ENCODE assay signal across 17 cellular contexts in the genomic region with DNA sequence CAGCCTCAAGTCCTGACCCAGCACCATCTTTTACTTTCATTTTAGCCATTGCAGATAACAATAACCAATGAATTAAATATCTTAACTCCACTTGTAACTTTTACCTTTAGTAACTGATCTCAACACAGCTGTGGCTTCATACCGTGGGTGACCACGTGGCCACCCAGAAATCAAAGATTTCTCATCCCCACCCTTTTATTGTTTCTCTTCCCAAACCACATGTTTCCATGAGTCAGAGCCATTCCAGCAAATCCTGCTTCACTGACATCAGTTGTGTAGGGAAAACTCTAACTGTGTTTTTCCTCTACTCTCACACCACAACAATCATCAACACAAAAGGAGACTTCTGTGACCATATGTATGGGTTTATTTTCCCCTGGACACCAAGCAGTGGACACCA. TPM values are rescaled to one million over a fixed set of nuclear protein-coding genes. Genes with fewer than 3 reads are reported as not detected.
DNase-seq lines count a peak whose midpoint lies in the region; ATAC-seq and TF ChIP-seq lines count a peak whose summit lies in the region.
"Had no signal": no experiment of that assay in that cellular context is flagged by ENCODE, and none has a peak within 500 bp of the region (broad histone marks: within the 10 kb centered on the region; RNA-seq: fewer than 3 reads in every experiment).

No MANE protein-coding gene starts in this region.

- no peak overlapping the region for H2AFZ ChIP-seq in mesenchymal stem cell (ENCODE audit: low read depth, low read length)

- H3K36me3 ChIP-seq in mesenchymal stem cell (ENCODE audit: control insufficient read depth in 1 of 2, insufficient read depth in 2 of 2, low read depth in 1 of 2, low read length in 2 of 2): no peaks in the 10 kb centered on the region
- H3K36me3 ChIP-seq: adrenal gland had no signal

- DNase-seq in AG20443 (ENCODE audit: low spot score): peak; percentile 82
- DNase-seq in cardiac fibroblast (ENCODE audit: low read depth in 2 of 2): peak; percentile 61 to 75
- peak; percentile 73 for DNase-seq in mesenchymal stem cell
- no peak for DNase-seq in activated CD8-positive, alpha-beta T cell treated with anti-CD3 and anti-CD28 coated beads for 36 hours
- no peak for DNase-seq in NCI-H446 treated with DMSO at 0.1 percent for 48 hours (lab: John Stamatoyannopoulos, UW)
- no peak for DNase-seq in NCI-H146 (lab: John Stamatoyannopoulos, UW)
- DNase-seq: activated CD4-positive, alpha-beta T cell treated with anti-CD3 and anti-CD28 coated beads, Interleukin-2, amount 50 U/mL, for 48 hours; CD4-positive, alpha-beta T cell; erythroblast; left colon; MV-4-11; NCI-H526 treated with DMSO at 0.1 percent for 48 hours; stimulated activated CD4-positive, alpha-beta T cell treated with anti-CD3 and anti-CD28 coated beads, Interleukin-4, amount 100 ng/mL, for 1 hour had no signal

- peak overlapping the region; percentile 49 for H2AK5ac ChIP-seq in mesenchymal stem cell (ENCODE audit: low read length, severe bottlenecking)

- intact Hi-C loops in activated CD8-positive, alpha-beta T cell treated with anti-CD3 and anti-CD28 coated beads for 36 hours (cut with micrococcal nuclease): no loop called here

- H4K91ac ChIP-seq in mesenchymal stem cell (ENCODE audit: low read length): no peak overlapping the region

- H3K14ac ChIP-seq in mesenchymal stem cell (ENCODE audit: low read length in 2 of 2): no peak overlapping the region

- no peak overlapping the region for H3K4me3 Mint-ChIP-seq in activated CD8-positive, alpha-beta T cell treated with anti-CD3 and anti-CD28 coated beads for 36 hours
- H3K4me3 Mint-ChIP-seq: CD4-positive, alpha-beta T cell had no signal

- H3K27ac ChIP-seq in mesenchymal stem cell (ENCODE audit: low read length, poor library complexity, severe bottlenecking): no peak overlapping the region
- H3K27ac ChIP-seq: adrenal gland had no signal

- H2BK15ac ChIP-seq in mesenchymal stem cell (ENCODE audit: low read depth, poor library complexity, severe bottlenecking): no peak overlapping the region

- H2BK12ac ChIP-seq in mesenchymal stem cell (ENCODE audit: low read length in 2 of 2): peak overlapping the region in 1 of 2 experiments; percentile 59

- no peaks in the 10 kb centered on the region for H3K9me3 ChIP-seq in mesenchymal stem cell (ENCODE audit: control insufficient read depth, low read length)
- H3K9me3 ChIP-seq: adrenal gland had no signal

- peak overlapping the region; percentile 27 for H4K8ac ChIP-seq in mesenchymal stem cell (ENCODE audit: low read length)

- no peak overlapping the region for H3K4ac ChIP-seq in mesenchymal stem cell (ENCODE audit: low read depth in 1 of 2, low read length in 2 of 2)

- no peak overlapping the region for H3K4me3 ChIP-seq in cardiac fibroblast (replicated peaks in 1 of 2; ENCODE audit: low read depth in 2 of 2, low read length in 2 of 2)
- H3K4me3 ChIP-seq in mesenchymal stem cell (ENCODE audit: insufficient read depth in 1 of 2, low read depth in 1 of 2, low read length in 2 of 2): no peak overlapping the region
- H3K4me3 ChIP-seq: adrenal gland had no signal

- no peaks in the 10 kb centered on the region for H3K36me3 Mint-ChIP-seq in activated CD8-positive, alpha-beta T cell treated with anti-CD3 and anti-CD28 coated beads for 36 hours (ENCODE audit: low read depth)

- no peak overlapping the region for H3K27ac Mint-ChIP-seq in activated CD8-positive, alpha-beta T cell treated with anti-CD3 and anti-CD28 coated beads for 36 hours
- H3K27ac Mint-ChIP-seq: CD4-positive, alpha-beta T cell had no signal

- ATAC-seq in activated CD8-positive, alpha-beta T cell treated with anti-CD3 and anti-CD28 coated beads for 36 hours: no peak
- ATAC-seq in HG02588 (IDR thresholded peaks at IDR 0.05; ENCODE audit: unreplicated experiment): no peak
- ATAC-seq: left colon, SK-N-SH treated with all-trans-retinoic acid at 6 μM for 48 hours had no signal

- H3K18ac ChIP-seq in mesenchymal stem cell (ENCODE audit: low read depth in 1 of 2, low read length in 2 of 2): no peak overlapping the region

- H3K27me3 ChIP-seq in mesenchymal stem cell (ENCODE audit: control insufficient read depth in 1 of 2, insufficient read depth in 1 of 2, low read length in 2 of 2): no peaks in the 10 kb centered on the region
- H3K27me3 ChIP-seq: adrenal gland had no signal

- no peak for TF ChIP-seq EP300 in Ishikawa (IDR thresholded peaks at IDR 0.05; ENCODE audit: borderline replicate concordance)

- peak overlapping the region; percentile 70 for H3K9ac ChIP-seq in mesenchymal stem cell (ENCODE audit: low read length)

- WGBS in mesenchymal stem cell: 40% methylated on average over 2 of the region's 2 CpGs

- H3K79me1 ChIP-seq in mesenchymal stem cell (replicated peaks; ENCODE audit: low read length, poor library complexity, severe bottlenecking): no peaks in the 10 kb centered on the region

- peaks cover 4% of the 10 kb centered on the region for H3K4me1 ChIP-seq in mesenchymal stem cell (ENCODE audit: control insufficient read depth, insufficient read depth, low read depth, low read length)

- H2BK120ac ChIP-seq in mesenchymal stem cell (ENCODE audit: low read depth, low read length): no peak overlapping the region

- TF ChIP-seq CTCF in cardiac fibroblast (IDR thresholded peaks at IDR 0.05; ENCODE audit: low read depth, low read length): no peak
- TF ChIP-seq CTCF in activated CD8-positive, alpha-beta T cell treated with anti-CD3 and anti-CD28 coated beads for 36 hours (IDR thresholded peaks at IDR 0.05): no peak

- POLR2A ChIA-PET in activated CD8-positive, alpha-beta T cell treated with anti-CD3 and anti-CD28 coated beads for 36 hours (lab: Charles Lee): no interaction called here

- no peak overlapping the region for H2BK5ac ChIP-seq in mesenchymal stem cell (ENCODE audit: low read depth, low read length, poor library complexity, severe bottlenecking)

- no peaks in the 10 kb centered on the region for H3K9me3 Mint-ChIP-seq in activated CD8-positive, alpha-beta T cell treated with anti-CD3 and anti-CD28 coated beads for 36 hours
- H3K9me3 Mint-ChIP-seq: CD4-positive, alpha-beta T cell had no signal

- no peak overlapping the region for H3K4me2 ChIP-seq in mesenchymal stem cell (ENCODE audit: low read length, poor library complexity, severe bottlenecking)

- TF ChIP-seq RAD21 in Ishikawa (IDR thresholded peaks at IDR 0.05; ENCODE audit: low read depth): no peak

- CTCF ChIA-PET in activated CD8-positive, alpha-beta T cell treated with anti-CD3 and anti-CD28 coated beads for 36 hours (lab: Charles Lee): interaction anchor here (1.9 kb wide), 1 partner anchor 641 kb away, joined by 5 read pairs; no protein-coding TSS in a partner anchor

- H3K23ac ChIP-seq in mesenchymal stem cell (ENCODE audit: low read length in 2 of 2): no peak overlapping the region

- H3K27me3 Mint-ChIP-seq in activated CD8-positive, alpha-beta T cell treated with anti-CD3 and anti-CD28 coated beads for 36 hours: peaks cover 2% of the 10 kb centered on the region
- H3K27me3 Mint-ChIP-seq: CD4-positive, alpha-beta T cell had no signal

- H3K4me1 Mint-ChIP-seq in activated CD8-positive, alpha-beta T cell treated with anti-CD3 and anti-CD28 coated beads for 36 hours (ENCODE audit: low read depth): peaks cover 8% of the 10 kb centered on the region

TF ChIP-seq in Ishikawa, 13 proteins besides CTCF, POLR2A, EP300 and RAD21:
- TF ChIP-seq EGR1 (IDR thresholded peaks at IDR 0.05) (no peak), NFIC (IDR thresholded peaks at IDR 0.05) (no peak), TCF12 (IDR thresholded peaks at IDR 0.05; ENCODE audit: low read depth) (no peak), TEAD4 (IDR thresholded peaks at IDR 0.05) (no peak)
- TF ChIP-seq, protein P1, sequence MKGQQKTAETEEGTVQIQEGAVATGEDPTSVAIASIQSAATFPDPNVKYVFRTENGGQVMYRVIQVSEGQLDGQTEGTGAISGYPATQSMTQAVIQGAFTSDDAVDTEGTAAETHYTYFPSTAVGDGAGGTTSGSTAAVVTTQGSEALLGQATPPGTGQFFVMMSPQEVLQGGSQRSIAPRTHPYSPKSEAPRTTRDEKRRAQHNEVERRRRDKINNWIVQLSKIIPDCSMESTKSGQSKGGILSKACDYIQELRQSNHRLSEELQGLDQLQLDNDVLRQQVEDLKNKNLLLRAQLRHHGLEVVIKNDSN (IDR thresholded peaks at IDR 0.05): peak; percentile 51
- TF ChIP-seq, protein P2, sequence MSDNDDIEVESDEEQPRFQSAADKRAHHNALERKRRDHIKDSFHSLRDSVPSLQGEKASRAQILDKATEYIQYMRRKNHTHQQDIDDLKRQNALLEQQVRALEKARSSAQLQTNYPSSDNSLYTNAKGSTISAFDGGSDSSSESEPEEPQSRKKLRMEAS (IDR thresholded peaks at IDR 0.05): peak; percentile 46; the same call in 1 of the 2 replicates

RNA-seq across cellular contexts. Expression of a gene that starts 25.1 kb away (rescaled TPM):
- polyA plus RNA-seq in mesenchymal stem cell (2013, experiment 1 of 2): 0.03 TPM
- polyA plus RNA-seq in mesenchymal stem cell (2013, experiment 2 of 2): not detected
- not detected for total RNA-seq in activated CD8-positive, alpha-beta T cell treated with anti-CD3 and anti-CD28 coated beads for 36 hours
- total RNA-seq: adrenal gland; CD4-positive, alpha-beta T cell; left colon had no signal
- polyA plus RNA-seq: adrenal gland had no signal

RNA-seq across cellular contexts. Expression of a gene that starts 38.2 kb away (rescaled TPM):
- polyA plus RNA-seq in mesenchymal stem cell (2013, experiment 1 of 2): 10.0 TPM
- 10.3 TPM for polyA plus RNA-seq in mesenchymal stem cell (2013, experiment 2 of 2)
- 1 to 10 TPM; 5.5 to 7.5 TPM for total RNA-seq in activated CD8-positive, alpha-beta T cell treated with anti-CD3 and anti-CD28 coated beads for 36 hours

Comparison
In these comparisons a context has a peak if more than half of its experiments do, and no peak if none do; other contexts are left out.
1. DNase-seq: peak in AG20443 (single experiment), cardiac fibroblast (2 of 2) and mesenchymal stem cell (single experiment); none in activated CD8-positive, alpha-beta T cell treated with anti-CD3 and anti-CD28 coated beads for 36 hours (single experiment), NCI-H446 treated with DMSO at 0.1 percent for 48 hours (single experiment) and NCI-H146 (single experiment).